ENCODE assay signal across 14 cellular contexts in genomic region chr15:62606376-62607164, GRCh38.
DNase-seq lines count a peak whose midpoint lies in the region; ATAC-seq, FAIRE-seq and TF ChIP-seq lines count a peak whose summit lies in the region.
"Had no signal": no experiment of that assay in that cellular context is flagged by ENCODE, and none has a peak within 500 bp of the region (broad histone marks: within the 10 kb centered on the region; RNA-seq: fewer than 3 reads in every experiment).

No MANE protein-coding gene starts in this region.

- H3K27ac ChIP-seq in PC-3 (ENCODE audit: low read length) = peak overlapping the region; percentile 62
- H3K27ac ChIP-seq: testis had no signal

- POLR2A ChIA-PET in BJ (lab: Charles Lee) (no interaction called here), PC-3 (lab: Charles Lee; ENCODE audit: unreplicated experiment) (interaction anchor here (0.9 kb wide), 1 partner anchor 95 kb away, joined by 9 read pairs; no protein-coding TSS in a partner anchor)

- DNase-seq in BJ (ENCODE audit: low read depth) (peak; percentile 99), PC-3 (peak; percentile 94), omental fat pad (ENCODE audit: low spot score) (no peak), KBM-7 (no peak), iPS-NIHi7 (ENCODE audit: extremely low spot score) (no peak)
- DNase-seq: activated CD4-positive, alpha-beta T cell treated with anti-CD3 and anti-CD28 coated beads, Interleukin-2, amount 50 U/mL, for 4 hours; glutamatergic neuron; NCI-H146; stimulated activated CD4-positive, alpha-beta T cell treated with anti-CD3 and anti-CD28 coated beads, Interleukin-1b, Interleukin-23, amount 100 ng/mL, for 48 hours; testis had no signal

- FAIRE-seq in endometrium (lab: Jason Lieb, UNC) = peak; percentile 90
- FAIRE-seq: H1 had no signal

- peak; percentile 89 for ATAC-seq in PC-3
- ATAC-seq in omental fat pad (ENCODE audit: low FRiP score) = peak; percentile 58
- ATAC-seq in HG03196 (IDR thresholded peaks at IDR 0.05; ENCODE audit: unreplicated experiment) = no peak
- no peak for ATAC-seq in GM21447 (IDR thresholded peaks at IDR 0.05; ENCODE audit: unreplicated experiment)

- no peaks in the 10 kb centered on the region for H3F3A ChIP-seq in PC-3 (ENCODE audit: low read length, unreplicated experiment)

- TF ChIP-seq CTCF in BJ (IDR thresholded peaks at IDR 0.05; ENCODE audit: insufficient read depth, low read depth, low read length) = no peak
- TF ChIP-seq CTCF in PC-3 (conservative IDR thresholded peaks at IDR 0.05; ENCODE audit: low read depth, low read length) = no peak
- TF ChIP-seq CTCF in omental fat pad (IDR thresholded peaks at IDR 0.05) = no peak

- H3K27me3 ChIP-seq in BJ (ENCODE audit: control insufficient read depth, insufficient read depth, low read length) (no peaks in the 10 kb centered on the region), PC-3 (ENCODE audit: low read length) (no peaks in the 10 kb centered on the region)
- H3K27me3 ChIP-seq: testis had no signal

- CTCF ChIA-PET in BJ (lab: Yijun Ruan, JAX) (interaction anchor here (0.7 to 2.0 kb wide), 3 partner anchors 135 to 138 kb away, joined by 3 to 4 read pairs (median 4); no protein-coding TSS in a partner anchor), PC-3 (lab: Charles Lee) (interaction anchor here (1.0 kb wide), 1 partner anchor 12 kb away, joined by 4 read pairs; no protein-coding TSS in a partner anchor)

- in situ Hi-C loops in KBM-7 (cut with MboI; ENCODE audit: low pct_unique_long_range_greater_than_20kb, low sequenced_read_pairs) = no loop called here

- H3K36me3 ChIP-seq in BJ (ENCODE audit: control insufficient read depth, insufficient read depth, low read length) (no peaks in the 10 kb centered on the region), PC-3 (ENCODE audit: low read depth, low read length) (no peaks in the 10 kb centered on the region)

- no peaks in the 10 kb centered on the region for H4K20me1 ChIP-seq in PC-3 (ENCODE audit: low read length)

- intact Hi-C loops in PC-3 (cut with micrococcal nuclease) = loop anchor here (2.0 kb wide), 2 partner anchors 40 to 216 kb away; partner anchors contain the start of gene TLN2

- peak overlapping the region; percentile 11; the same call in 1 of the 2 replicates for H3K4me2 ChIP-seq in PC-3 (ENCODE audit: low read length)

- no peaks in the 10 kb centered on the region for H3K9me3 ChIP-seq in PC-3 (ENCODE audit: low read length)
- H3K9me3 ChIP-seq: testis had no signal

- BruUV-seq in PC-3 (replicated peaks; lab: Mats Ljungman, UMichigan) = no TSS peak

- H3K4me3 ChIP-seq in BJ (ENCODE audit: low read depth, low read length) = no peak overlapping the region
- no peak overlapping the region for H3K4me3 ChIP-seq in PC-3 (ENCODE audit: low read length)
- H3K4me3 ChIP-seq: testis had no signal

- H3K79me2 ChIP-seq in PC-3 (ENCODE audit: low read length) = no peaks in the 10 kb centered on the region

- no peak overlapping the region for H2AFZ ChIP-seq in PC-3 (ENCODE audit: low read length)

- H3K9ac ChIP-seq in PC-3 (ENCODE audit: low read length) = no peak overlapping the region

- H3K9me2 ChIP-seq in PC-3 (replicated peaks; ENCODE audit: low read length) = no peaks in the 10 kb centered on the region

- peaks cover 52% of the 10 kb centered on the region for H3K4me1 ChIP-seq in PC-3 (ENCODE audit: insufficient read depth, low read length)
- H3K4me1 ChIP-seq: testis had no signal

Comparison
In these comparisons a context has a peak if more than half of its experiments do, and no peak if none do; other contexts are left out.
1. DNase-seq: peak in BJ (single experiment) and PC-3 (single experiment); none in omental fat pad (single experiment), KBM-7 (single experiment) and iPS-NIHi7 (single experiment).
2. ATAC-seq: peak in PC-3 (single experiment) and omental fat pad (single experiment); none in HG03196 (single experiment) and GM21447 (single experiment).